10 cellular contexts compared by ENCODE assay signal in genomic region chr5:78534148-78535009, GRCh38.
DNase-seq lines count a peak whose midpoint lies in the region; ATAC-seq, FAIRE-seq and TF ChIP-seq lines count a peak whose summit lies in the region.
"Had no signal": no experiment of that assay in that cellular context is flagged by ENCODE, and none has a peak within 500 bp of the region (broad histone marks: within the 10 kb centered on the region; RNA-seq: fewer than 3 reads in every experiment).

No MANE protein-coding gene starts in this region.

- no peak overlapping the region for H3K9ac ChIP-seq in muscle layer of colon (ENCODE audit: low read length)

- no peak overlapping the region for H3K27ac Mint-ChIP-seq in T-helper 17 cell

- no peak for TF ChIP-seq CTCF in esophagus squamous epithelium (IDR thresholded peaks at IDR 0.05)

- FAIRE-seq in RCC 7860 (lab: Jason Lieb, UNC): no peak
- FAIRE-seq in urothelium cell line (lab: Jason Lieb, UNC): no peak

- H3K36me3 ChIP-seq in esophagus squamous epithelium: no peaks in the 10 kb centered on the region
- H3K36me3 ChIP-seq in muscle layer of colon (ENCODE audit: insufficient read depth, low read length): no peaks in the 10 kb centered on the region

- DNase-seq in RCC 7860 (ENCODE audit: low spot score) (peak; percentile 50), esophagus squamous epithelium (lab: John Stamatoyannopoulos, UW) (no peak), urothelium cell line (ENCODE audit: low spot score) (peak; percentile 58), T-helper 17 cell (no peak), mucosa of gallbladder (ENCODE audit: low spot score) (no peak)
- DNase-seq: left colon, NCI-H774 had no signal

- H3K4me1 ChIP-seq in esophagus squamous epithelium (peaks cover 3 to 9% (median 4%) of the 10 kb centered on the region in 3 donors), muscle layer of colon (ENCODE audit: insufficient read depth, low read length) (peaks cover 11% of the 10 kb centered on the region)

- no peaks in the 10 kb centered on the region for H3K36me3 Mint-ChIP-seq in T-helper 17 cell (ENCODE audit: low read depth)

- H3K27me3 Mint-ChIP-seq in T-helper 17 cell: peaks cover 18% of the 10 kb centered on the region

- 83 to 93% methylated on average over 9 to 19 of the region's 26 CpGs for WGBS in esophagus squamous epithelium, 2 donors

- no peaks in the 10 kb centered on the region for H3K9me3 ChIP-seq in esophagus squamous epithelium
- H3K9me3 ChIP-seq in muscle layer of colon (ENCODE audit: low read length): no peaks in the 10 kb centered on the region
- H3K9me3 ChIP-seq in T-helper 17 cell (ENCODE audit: control insufficient read depth, low read length, poor library complexity, severe bottlenecking): no peaks in the 10 kb centered on the region

- intact Hi-C loops in esophagus squamous epithelium (cut with DNase I): no loop called here

- H3K4me3 ChIP-seq in esophagus squamous epithelium (no peak overlapping the region), muscle layer of colon (ENCODE audit: low read depth in 1 of 2, low read length in 2 of 2) (peak overlapping the region in 1 of 2 donors; percentile 5)

- H3K27ac ChIP-seq in esophagus squamous epithelium (peak overlapping the region; percentile 14 to 75 (median 32)), muscle layer of colon (ENCODE audit: low read depth, low read length) (peak overlapping the region; percentile 28)

- no peak overlapping the region for H3K4me3 Mint-ChIP-seq in T-helper 17 cell
- H3K4me3 Mint-ChIP-seq: central memory CD8-positive, alpha-beta T cell had no signal

- TF ChIP-seq POLR2A in esophagus squamous epithelium (IDR thresholded peaks at IDR 0.05): no peak

- H3K4me1 Mint-ChIP-seq in T-helper 17 cell: peaks cover 5% of the 10 kb centered on the region
- H3K4me1 Mint-ChIP-seq: central memory CD8-positive, alpha-beta T cell had no signal

- no peak for ATAC-seq in T-helper 17 cell
- ATAC-seq in activated CD4-positive, CD25-positive, alpha-beta regulatory T cell treated with anti-CD3 and anti-CD28 coated beads, Interleukin-2, amount 50 U/mL, for 24 hours: no peak
- ATAC-seq: left colon had no signal

- no peaks in the 10 kb centered on the region for H3K27me3 ChIP-seq in esophagus squamous epithelium
- no peaks in the 10 kb centered on the region for H3K27me3 ChIP-seq in muscle layer of colon (ENCODE audit: control insufficient read depth in 1 of 2, insufficient read depth in 2 of 2, low read length in 2 of 2)

Comparison
In these comparisons a context has a peak if more than half of its experiments do, and no peak if none do; other contexts are left out.
1. DNase-seq: peak in RCC 7860 (single experiment) and urothelium cell line (single experiment); none in esophagus squamous epithelium (single experiment), T-helper 17 cell (0 of 3) and mucosa of gallbladder (single experiment).